In genomic region chr17:42548993-42549755, GRCh38 we compare ENCODE assay signal across 11 cellular contexts. TPM values are rescaled to one million over a fixed set of nuclear protein-coding genes. Genes with fewer than 3 reads are reported as not detected.
DNase-seq lines count a peak whose midpoint lies in the region; ATAC-seq and TF ChIP-seq lines count a peak whose summit lies in the region.
"Had no signal": no experiment of that assay in that cellular context is flagged by ENCODE, and none has a peak within 500 bp of the region (broad histone marks: within the 10 kb centered on the region; RNA-seq: fewer than 3 reads in every experiment).

No MANE protein-coding gene starts in this region.

- H2AFZ ChIP-seq in MM.1S (ENCODE audit: low read length), result no peak overlapping the region
- H2AFZ ChIP-seq in osteoblast (ENCODE audit: low read length), result no peak overlapping the region

- H3F3A ChIP-seq in MM.1S (ENCODE audit: insufficient read depth, low read length), result no peaks in the 10 kb centered on the region

- peaks cover 3% of the 10 kb centered on the region for H3K36me3 Mint-ChIP-seq in T-helper 1 cell treated with Interleukin-12 subunit alpha and Interleukin-12 subunit beta and Interleukin-4 antibody, amounts not matched to agents 30 μg/mL and 1 μg/mL, for 36 hours (ENCODE audit: low read depth)

- H3K27me3 Mint-ChIP-seq in T-helper 1 cell treated with Interleukin-12 subunit alpha and Interleukin-12 subunit beta and Interleukin-4 antibody, amounts not matched to agents 30 μg/mL and 1 μg/mL, for 36 hours (ENCODE audit: low read depth), result no peaks in the 10 kb centered on the region
- H3K27me3 Mint-ChIP-seq: activated naive CD4-positive, alpha-beta T cell treated with anti-CD3 and anti-CD28 coated beads, Interleukin-2, amount 10 ng/mL, durations not matched to agents 7 days and 5 days had no signal

- H3K36me3 ChIP-seq in MM.1S (replicated peaks; ENCODE audit: insufficient read depth, low read length) (no peaks in the 10 kb centered on the region), duodenal mucosa (ENCODE audit: control insufficient read depth in 1 of 2, insufficient read depth in 2 of 2, low read length in 2 of 2) (peaks cover 0 to 4% of the 10 kb centered on the region in 2 donors), osteoblast (ENCODE audit: insufficient read depth, low read length) (peaks cover 2% of the 10 kb centered on the region)

- H3K4me3 ChIP-seq in MM.1S (ENCODE audit: low read length) (peak overlapping the region; percentile 50; the same call in 1 of the 2 replicates), duodenal mucosa (ENCODE audit: low read depth in 1 of 2, low read length in 2 of 2) (peak overlapping the region; percentile 47 to 48), osteoblast (ENCODE audit: insufficient read depth, low read length) (no peak overlapping the region)

- H3K9me3 Mint-ChIP-seq in T-helper 1 cell treated with Interleukin-12 subunit alpha and Interleukin-12 subunit beta and Interleukin-4 antibody, amounts not matched to agents 30 μg/mL and 1 μg/mL, for 36 hours, result no peaks in the 10 kb centered on the region
- H3K9me3 Mint-ChIP-seq: activated naive CD4-positive, alpha-beta T cell treated with anti-CD3 and anti-CD28 coated beads, Interleukin-2, amount 10 ng/mL, durations not matched to agents 7 days and 5 days had no signal

- H3K9me3 ChIP-seq in MM.1S (replicated peaks; ENCODE audit: insufficient read depth, low read length) (no peaks in the 10 kb centered on the region), duodenal mucosa (ENCODE audit: control insufficient read depth in 1 of 2, low read length in 2 of 2) (no peaks in the 10 kb centered on the region), osteoblast (ENCODE audit: low read depth, low read length) (no peaks in the 10 kb centered on the region)

- TF ChIP-seq CTCF in MM.1S (IDR thresholded peaks at IDR 0.05; ENCODE audit: low read length), result no peak
- no peak for TF ChIP-seq CTCF in osteoblast (IDR thresholded peaks at IDR 0.05; ENCODE audit: extremely low read depth, low read depth, low read length)

- H3K27me3 ChIP-seq in MM.1S (replicated peaks; ENCODE audit: insufficient read depth, low read length), result no peaks in the 10 kb centered on the region
- H3K27me3 ChIP-seq in duodenal mucosa (ENCODE audit: control insufficient read depth in 1 of 2, insufficient read depth in 2 of 2, low read length in 2 of 2), result no peaks in the 10 kb centered on the region
- H3K27me3 ChIP-seq in osteoblast (ENCODE audit: insufficient read depth, low read length), result no peaks in the 10 kb centered on the region
- H3K27me3 ChIP-seq: dorsolateral prefrontal cortex had no signal

- peak overlapping the region; percentile 5 for H3K27ac Mint-ChIP-seq in T-helper 1 cell treated with Interleukin-12 subunit alpha and Interleukin-12 subunit beta and Interleukin-4 antibody, amounts not matched to agents 30 μg/mL and 1 μg/mL, for 36 hours

- peaks cover 10% of the 10 kb centered on the region for H3K4me1 Mint-ChIP-seq in T-helper 1 cell treated with Interleukin-12 subunit alpha and Interleukin-12 subunit beta and Interleukin-4 antibody, amounts not matched to agents 30 μg/mL and 1 μg/mL, for 36 hours (ENCODE audit: low read depth)

- DNase-seq in T-helper 1 cell, result no peak
- no peak for DNase-seq in MM.1S
- DNase-seq in osteoblast (ENCODE audit: insufficient read length, low spot score, missing footprints), result peak; percentile 82
- no peak for DNase-seq in caudate nucleus (lab: John Stamatoyannopoulos, UW)
- DNase-seq in COR-L47 (lab: John Stamatoyannopoulos, UW), result no peak
- DNase-seq: activated naive CD4-positive, alpha-beta T cell treated with anti-CD3 and anti-CD28 coated beads, Interleukin-2, amount 10 ng/mL, durations not matched to agents 7 days and 5 days; dorsolateral prefrontal cortex; hippocampal formation had no signal

- H3K4me2 ChIP-seq in MM.1S (ENCODE audit: low read depth, low read length) (peak overlapping the region; percentile 76; the same call in 1 of the 2 replicates), osteoblast (ENCODE audit: insufficient read depth, low read length) (peak overlapping the region; percentile 23)

- H3K79me2 ChIP-seq in MM.1S (ENCODE audit: low read length) (peaks cover 4% of the 10 kb centered on the region), osteoblast (ENCODE audit: insufficient read depth, low read length) (peaks cover 6% of the 10 kb centered on the region)

- H3K4me1 ChIP-seq in MM.1S (ENCODE audit: low read length), result 0 out of 2 replicates have a peak, but pooled peaks cover 4% of the 10 kb centered on the region
- peaks cover 7 to 19% of the 10 kb centered on the region in 2 donors for H3K4me1 ChIP-seq in duodenal mucosa (ENCODE audit: control insufficient read depth in 1 of 2, insufficient read depth in 2 of 2, low read length in 2 of 2)
- peaks cover 5% of the 10 kb centered on the region for H3K4me1 ChIP-seq in osteoblast (ENCODE audit: insufficient read depth, low read length)

- peak overlapping the region; percentile 35 for H3K4me3 Mint-ChIP-seq in T-helper 1 cell treated with Interleukin-12 subunit alpha and Interleukin-12 subunit beta and Interleukin-4 antibody, amounts not matched to agents 30 μg/mL and 1 μg/mL, for 36 hours
- H3K4me3 Mint-ChIP-seq: activated naive CD4-positive, alpha-beta T cell treated with anti-CD3 and anti-CD28 coated beads, Interleukin-2, amount 10 ng/mL, durations not matched to agents 7 days and 5 days had no signal

- H3K9ac ChIP-seq in MM.1S (ENCODE audit: low read length) (no peak overlapping the region), duodenal mucosa (ENCODE audit: low read depth in 1 of 2, low read length in 2 of 2) (no peak overlapping the region)

- ATAC-seq in GM21723 (IDR thresholded peaks at IDR 0.05; ENCODE audit: unreplicated experiment), result no peak

- no peaks in the 10 kb centered on the region for H3K9me2 ChIP-seq in MM.1S (replicated peaks; ENCODE audit: insufficient read depth, low read length)

- no peak overlapping the region for H3K27ac ChIP-seq in MM.1S (ENCODE audit: low read length)
- H3K27ac ChIP-seq in duodenal mucosa (ENCODE audit: low read depth, low read length), result no peak overlapping the region
- no peak overlapping the region for H3K27ac ChIP-seq in osteoblast (ENCODE audit: low read depth, low read length)
- no peak overlapping the region for H3K27ac ChIP-seq in caudate nucleus (ENCODE audit: low read depth, low read length)

- no peaks in the 10 kb centered on the region for H4K20me1 ChIP-seq in MM.1S (ENCODE audit: insufficient read depth, low read length)
- peaks cover 7% of the 10 kb centered on the region for H4K20me1 ChIP-seq in osteoblast (ENCODE audit: insufficient read depth, low read length)

RNA-seq across cellular contexts. Expression of gene HSD17B1, which starts 3.5 kb away (rescaled TPM):
- 1.1 and 1.5 TPM in 2 replicates for total RNA-seq in osteoblast

RNA-seq across cellular contexts. Expression of gene COASY, which starts 12.8 kb away (rescaled TPM):
- total RNA-seq in osteoblast, result 13.0 and 13.4 TPM in 2 replicates

RNA-seq across cellular contexts. Expression of gene NAGLU, which starts 13.1 kb away (rescaled TPM):
- total RNA-seq in osteoblast, result 91.6 and 99.0 TPM in 2 replicates

RNA-seq across cellular contexts. Expression of gene MLX, which starts 17.7 kb away (rescaled TPM):
- 43.4 and 44.8 TPM in 2 replicates for total RNA-seq in osteoblast

RNA-seq across cellular contexts. Expression of gene PSMC3IP, which starts 28.4 kb away (rescaled TPM):
- total RNA-seq in osteoblast, result 1.8 TPM in 2 replicates
